Comparison of ENCODE assay signal across 1 cellular context in the genomic region with DNA sequence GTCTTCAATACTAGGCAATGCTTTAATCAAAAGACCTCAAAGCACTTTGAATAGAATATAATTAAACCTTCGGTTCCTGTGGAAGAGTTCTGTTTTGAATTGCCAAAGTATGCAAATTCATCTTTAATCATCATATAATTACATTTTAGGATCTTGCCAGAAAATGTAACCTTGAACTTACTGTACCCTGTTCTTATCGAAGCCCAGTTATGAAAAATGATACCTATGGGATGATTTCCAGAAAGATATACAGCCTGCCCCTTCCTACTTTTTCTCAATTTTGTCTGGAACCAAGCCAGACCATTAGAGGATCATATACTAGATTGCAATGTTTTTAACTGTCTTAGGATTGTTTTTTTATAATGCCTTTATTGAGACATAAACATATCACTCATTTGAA.
TF ChIP-seq lines count a peak whose summit lies in the region.

No MANE protein-coding gene starts in this region.

TF ChIP-seq in SK-N-SH, 30 proteins besides CTCF, POLR2A, EP300 and RAD21 (continued from another document):
- TF ChIP-seq PBX3 (IDR thresholded peaks at IDR 0.05) (0 out of 2 replicates have a peak, but pooled peaks have one; percentile 8), NFIC (IDR thresholded peaks at IDR 0.05; ENCODE audit: borderline replicate concordance) (peak; percentile 70), RCOR1 (IDR thresholded peaks at IDR 0.05; ENCODE audit: low read length) (no peak), RXRA (IDR thresholded peaks at IDR 0.05; ENCODE audit: borderline replicate concordance, low read depth) (peak; percentile 37; the same call in 1 of the 2 replicates)
